8 cellular contexts compared by ENCODE assay signal in the genomic region with DNA sequence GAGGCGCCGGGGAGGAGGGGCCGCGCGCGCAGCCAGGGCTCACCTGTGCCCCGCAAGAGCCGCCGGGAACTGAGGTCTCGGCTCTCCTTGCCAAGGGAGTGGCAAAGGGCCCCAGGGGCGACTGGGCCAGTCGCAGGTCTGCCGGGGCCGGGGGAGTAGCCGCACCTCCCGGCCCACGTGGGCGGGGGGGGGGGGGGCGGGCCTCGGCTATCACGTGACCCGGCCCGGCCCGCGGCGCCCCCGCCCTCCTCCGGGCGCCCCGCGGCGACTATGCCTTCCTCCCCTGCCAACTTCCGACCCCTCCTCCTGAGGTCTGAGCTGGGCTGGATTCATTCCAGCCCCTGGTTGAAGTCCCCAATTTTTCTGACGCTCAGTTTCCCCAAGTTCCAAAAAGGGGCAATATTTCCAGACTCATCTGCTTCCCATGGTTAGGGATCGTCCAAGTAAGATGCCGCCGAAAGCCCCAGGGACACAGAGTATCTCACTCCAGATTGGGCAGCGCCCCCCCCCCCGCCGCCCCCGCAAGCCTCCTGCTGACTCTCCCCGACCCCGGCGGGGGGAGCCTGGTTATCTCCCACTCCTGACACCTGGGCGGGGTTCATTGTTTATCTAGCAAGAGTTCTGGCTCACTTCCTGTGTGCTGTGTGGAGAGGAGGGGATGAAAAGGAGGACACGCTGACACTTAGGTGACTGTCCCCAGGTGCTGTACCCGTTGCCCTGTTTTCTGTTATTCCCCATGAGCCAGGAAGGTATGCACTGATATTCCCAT. TPM values are rescaled to one million over a fixed set of nuclear protein-coding genes. Genes with fewer than 3 reads are reported as not detected.
A peak's percentile ranks its signal among the peaks of the same experiment; 100 is the strongest.
DNase-seq lines count a peak whose midpoint lies in the region; ATAC-seq and TF ChIP-seq lines count a peak whose summit lies in the region.

A gene with protein sequence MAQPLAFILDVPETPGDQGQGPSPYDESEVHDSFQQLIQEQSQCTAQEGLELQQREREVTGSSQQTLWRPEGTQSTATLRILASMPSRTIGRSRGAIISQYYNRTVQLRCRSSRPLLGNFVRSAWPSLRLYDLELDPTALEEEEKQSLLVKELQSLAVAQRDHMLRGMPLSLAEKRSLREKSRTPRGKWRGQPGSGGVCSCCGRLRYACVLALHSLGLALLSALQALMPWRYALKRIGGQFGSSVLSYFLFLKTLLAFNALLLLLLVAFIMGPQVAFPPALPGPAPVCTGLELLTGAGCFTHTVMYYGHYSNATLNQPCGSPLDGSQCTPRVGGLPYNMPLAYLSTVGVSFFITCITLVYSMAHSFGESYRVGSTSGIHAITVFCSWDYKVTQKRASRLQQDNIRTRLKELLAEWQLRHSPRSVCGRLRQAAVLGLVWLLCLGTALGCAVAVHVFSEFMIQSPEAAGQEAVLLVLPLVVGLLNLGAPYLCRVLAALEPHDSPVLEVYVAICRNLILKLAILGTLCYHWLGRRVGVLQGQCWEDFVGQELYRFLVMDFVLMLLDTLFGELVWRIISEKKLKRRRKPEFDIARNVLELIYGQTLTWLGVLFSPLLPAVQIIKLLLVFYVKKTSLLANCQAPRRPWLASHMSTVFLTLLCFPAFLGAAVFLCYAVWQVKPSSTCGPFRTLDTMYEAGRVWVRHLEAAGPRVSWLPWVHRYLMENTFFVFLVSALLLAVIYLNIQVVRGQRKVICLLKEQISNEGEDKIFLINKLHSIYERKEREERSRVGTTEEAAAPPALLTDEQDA (minus strand): TSS at position 140 of the 769 bp plus-strand sequence. CDS start 1,923 bp downstream, outside the sequence.

- H3K36me3 Mint-ChIP-seq in activated CD4-positive, alpha-beta memory T cell treated with anti-CD3 and anti-CD28 coated beads, Interleukin-2, amount 10 ng/mL, durations not matched to agents 7 days and 5 days (ENCODE audit: low read depth), result peaks cover 64% of the 10 kb centered on the region
- peaks cover 3% of the 10 kb centered on the region for H3K36me3 Mint-ChIP-seq in endodermal cell (ENCODE audit: low read depth)

- no peaks in the 10 kb centered on the region for H3K9me3 Mint-ChIP-seq in activated CD4-positive, alpha-beta memory T cell treated with anti-CD3 and anti-CD28 coated beads, Interleukin-2, amount 10 ng/mL, durations not matched to agents 7 days and 5 days
- no peaks in the 10 kb centered on the region for H3K9me3 Mint-ChIP-seq in endodermal cell
- no peaks in the 10 kb centered on the region for H3K9me3 Mint-ChIP-seq in stimulated activated naive CD8-positive, alpha-beta T cell treated with anti-CD3 and anti-CD28 coated beads, Interleukin-15, amount 100 ng/mL, for 72 hours

- H3K4me1 Mint-ChIP-seq in activated CD4-positive, alpha-beta memory T cell treated with anti-CD3 and anti-CD28 coated beads, Interleukin-2, amount 10 ng/mL, durations not matched to agents 7 days and 5 days, result peaks cover 49% of the 10 kb centered on the region
- H3K4me1 Mint-ChIP-seq in endodermal cell, result peaks cover 18% of the 10 kb centered on the region
- peaks cover 78% of the 10 kb centered on the region for H3K4me1 Mint-ChIP-seq in stimulated activated naive CD8-positive, alpha-beta T cell treated with anti-CD3 and anti-CD28 coated beads, Interleukin-15, amount 100 ng/mL, for 72 hours

- H3K79me2 ChIP-seq in GM23248 (ENCODE audit: insufficient read depth), result no peaks in the 10 kb centered on the region

- no peaks in the 10 kb centered on the region; the same call in 1 of the 2 replicates for H3F3A ChIP-seq in GM23248 (ENCODE audit: insufficient read depth)

- TF ChIP-seq CTCF in BJ (IDR thresholded peaks at IDR 0.05; ENCODE audit: insufficient read depth, low read depth, low read length) (no peak), endodermal cell (conservative IDR thresholded peaks at IDR 0.05) (no peak)

- H3K4me1 ChIP-seq in GM23248 (ENCODE audit: insufficient read depth) (0 out of 2 replicates have a peak, but pooled peaks cover 3% of the 10 kb centered on the region), endodermal cell (ENCODE audit: control insufficient read depth, insufficient read depth, low read length) (peaks cover 5% of the 10 kb centered on the region)

- H3K27me3 ChIP-seq in BJ (ENCODE audit: control insufficient read depth, insufficient read depth, low read length) (peaks cover 16% of the 10 kb centered on the region), GM23248 (replicated peaks; ENCODE audit: insufficient read depth) (peaks cover 37% of the 10 kb centered on the region), endodermal cell (ENCODE audit: control insufficient read depth, insufficient read depth, low read length, poor library complexity, severe bottlenecking) (peaks cover 7% of the 10 kb centered on the region)

- H3K4me3 ChIP-seq in BJ (ENCODE audit: low read depth, low read length) (peak within 1 kb of the TSS; percentile 42), GM23248 (peak within 1 kb of the TSS; percentile 58), endodermal cell (ENCODE audit: low read length) (peak within 1 kb of the TSS; percentile 78)

- CTCF ChIA-PET in BJ (lab: Yijun Ruan, JAX), result interaction anchor here (0.7 to 1.5 kb wide), 3 partner anchors 15 to 122 kb away, joined by 3 read pairs; no protein-coding TSS in a partner anchor
- CTCF ChIA-PET in activated CD4-positive, alpha-beta memory T cell treated with anti-CD3 and anti-CD28 coated beads, Interleukin-2, amount 10 ng/mL, durations not matched to agents 7 days and 5 days (lab: Charles Lee), result interaction anchor here (1.9 to 10.1 kb wide), 5 partner anchors 8 to 109 kb away, joined by 5 to 106 read pairs (median 10); no protein-coding TSS in a partner anchor

- no peak for DNase-seq in BJ (ENCODE audit: low read depth)
- no peak for DNase-seq in GM23248
- peak; percentile 65 for DNase-seq in NCI-H524 treated with DMSO at 0.1 percent for 48 hours (lab: John Stamatoyannopoulos, UW)
- peak; percentile 79 for DNase-seq in activated CD4-positive, alpha-beta memory T cell treated with anti-CD3 and anti-CD28 coated beads, Interleukin-2, amount 10 ng/mL, durations not matched to agents 7 days and 5 days
- peak; percentile 97 for DNase-seq in endodermal cell
- no peak for DNase-seq in mesenteric fat pad (ENCODE audit: low spot score)
- DNase-seq in stimulated activated naive CD8-positive, alpha-beta T cell treated with anti-CD3 and anti-CD28 coated beads, Interleukin-15, amount 100 ng/mL, for 72 hours, result peak; percentile 77 to 81
- DNase-seq in NCI-H1092 treated with DMSO at 0.1 percent for 48 hours (lab: John Stamatoyannopoulos, UW), result no peak

- peak within 1 kb of the TSS; percentile 70 for H3K4me2 ChIP-seq in GM23248 (ENCODE audit: unreplicated experiment)

- in situ Hi-C loops in GM23248 (cut with MboI), result no loop called here

- POLR2A ChIA-PET in BJ (lab: Charles Lee), result interaction anchor here (0.6 kb wide), 1 partner anchor 42 kb away, joined by 9 read pairs; no protein-coding TSS in a partner anchor
- POLR2A ChIA-PET in activated CD4-positive, alpha-beta memory T cell treated with anti-CD3 and anti-CD28 coated beads, Interleukin-2, amount 10 ng/mL, durations not matched to agents 7 days and 5 days (lab: Charles Lee), result interaction anchor here (0.9 to 16.9 kb wide), 10 partner anchors 9 to 171 kb away, joined by 3 to 332 read pairs (median 8); partner anchors contain the start of genes SYNGR2 and TNRC6C

- H3K27me3 Mint-ChIP-seq in activated CD4-positive, alpha-beta memory T cell treated with anti-CD3 and anti-CD28 coated beads, Interleukin-2, amount 10 ng/mL, durations not matched to agents 7 days and 5 days, result no peaks in the 10 kb centered on the region
- H3K27me3 Mint-ChIP-seq in endodermal cell (ENCODE audit: insufficient read depth), result peaks cover 20% of the 10 kb centered on the region
- no peaks in the 10 kb centered on the region for H3K27me3 Mint-ChIP-seq in stimulated activated naive CD8-positive, alpha-beta T cell treated with anti-CD3 and anti-CD28 coated beads, Interleukin-15, amount 100 ng/mL, for 72 hours

- no peaks in the 10 kb centered on the region for H3K9me2 ChIP-seq in GM23248 (ENCODE audit: insufficient read depth)

- WGBS in GM23248 (ENCODE audit: low coverage in 1 of 2, low lambda C conversion rate in 2 of 2, missing lambda C conversion rate in 2 of 2), 2 experiments, result 11 to 15% methylated on average over 17 to 34 of the region's 47 CpGs
- WGBS in endodermal cell (ENCODE audit: insufficient coverage in 1 of 2, insufficient read length in 1 of 2), 2 experiments, result 4 to 11% methylated on average over 14 to 45 of the region's 47 CpGs

- H3K27ac ChIP-seq in GM23248, result no peak within 1 kb of the TSS
- H3K27ac ChIP-seq in endodermal cell (ENCODE audit: low read depth, low read length), result peak within 1 kb of the TSS; percentile 38

- ATAC-seq in stimulated activated naive CD8-positive, alpha-beta T cell treated with anti-CD3 and anti-CD28 coated beads, Interleukin-15, amount 100 ng/mL, for 72 hours, result peak; percentile 36

- peak within 1 kb of the TSS; percentile 88 for H3K4me3 Mint-ChIP-seq in activated CD4-positive, alpha-beta memory T cell treated with anti-CD3 and anti-CD28 coated beads, Interleukin-2, amount 10 ng/mL, durations not matched to agents 7 days and 5 days
- peak within 1 kb of the TSS; percentile 83 for H3K4me3 Mint-ChIP-seq in endodermal cell
- peak within 1 kb of the TSS; percentile 92 to 100 for H3K4me3 Mint-ChIP-seq in stimulated activated naive CD8-positive, alpha-beta T cell treated with anti-CD3 and anti-CD28 coated beads, Interleukin-15, amount 100 ng/mL, for 72 hours

- H3K9ac ChIP-seq in GM23248 (no peak within 1 kb of the TSS), endodermal cell (ENCODE audit: extremely low read depth, low read length, poor library complexity, severe bottlenecking) (peak within 1 kb of the TSS; percentile 47)

- H3K27ac Mint-ChIP-seq in activated CD4-positive, alpha-beta memory T cell treated with anti-CD3 and anti-CD28 coated beads, Interleukin-2, amount 10 ng/mL, durations not matched to agents 7 days and 5 days, result peak within 1 kb of the TSS; percentile 100
- peak within 1 kb of the TSS; percentile 92 for H3K27ac Mint-ChIP-seq in endodermal cell
- H3K27ac Mint-ChIP-seq in stimulated activated naive CD8-positive, alpha-beta T cell treated with anti-CD3 and anti-CD28 coated beads, Interleukin-15, amount 100 ng/mL, for 72 hours, result peak within 1 kb of the TSS; percentile 86 to 97

- no peaks in the 10 kb centered on the region for H3K9me3 ChIP-seq in GM23248 (ENCODE audit: low read depth)
- H3K9me3 ChIP-seq in endodermal cell (ENCODE audit: control insufficient read depth, low read length), result no peaks in the 10 kb centered on the region

- H2AFZ ChIP-seq in GM23248, result no peak within 1 kb of the TSS

- no peaks in the 10 kb centered on the region for H4K20me1 ChIP-seq in GM23248 (ENCODE audit: insufficient read depth)

- H3K36me3 ChIP-seq in BJ (ENCODE audit: control insufficient read depth, insufficient read depth, low read length) (no peaks in the 10 kb centered on the region), GM23248 (ENCODE audit: low read depth) (no peaks in the 10 kb centered on the region), endodermal cell (ENCODE audit: control insufficient read depth, insufficient read depth, low read length) (peaks cover 5% of the 10 kb centered on the region)

RNA-seq across cellular contexts. Expression of the gene that starts here (rescaled TPM):
- polyA plus RNA-seq in BJ (2011; rRNA removed) (0.17 and 0.26 TPM in 2 replicates), GM23248 (2016; fragmentation: Nextera tagmentation; extraction: Ambion mirVana) (0.20 TPM in 1 of 2 replicates, not detected in the other)
- polyA minus RNA-seq in BJ (2011; rRNA and poly(A)+ RNA removed), result 0.62 TPM in 1 of 2 replicates, not detected in the other
- not detected in 2 replicates for total RNA-seq in GM23248 (2014; rRNA removed; shearing (Covaris generic))
- 100 to 1,000 TPM; 460 to 463 TPM for total RNA-seq in activated CD4-positive, alpha-beta memory T cell treated with anti-CD3 and anti-CD28 coated beads, Interleukin-2, amount 10 ng/mL, durations not matched to agents 7 days and 5 days
- total RNA-seq in endodermal cell (100 to 1,000 TPM; 143 to 149 TPM), mesenteric fat pad (117 TPM)
- 30.0 TPM for polyA plus RNA-seq in endodermal cell (2013, experiment 1 of 2)
- 29.6 TPM for polyA plus RNA-seq in endodermal cell (2013, experiment 2 of 2)

Comparison
In these comparisons a context has a peak if more than half of its experiments do, and no peak if none do; other contexts are left out.
1. RNA of the gene that starts here (total RNA-seq): 460 to 463 TPM in activated CD4-positive, alpha-beta memory T cell treated with anti-CD3 and anti-CD28 coated beads, Interleukin-2, amount 10 ng/mL, durations not matched to agents 7 days and 5 days, 143 to 149 TPM in endodermal cell and 117 TPM in mesenteric fat pad (single experiment); not detected in GM23248; every median in the first group is over 100 times any median in the second.
2. DNase-seq: peak in NCI-H524 treated with DMSO at 0.1 percent for 48 hours (single experiment), activated CD4-positive, alpha-beta memory T cell treated with anti-CD3 and anti-CD28 coated beads, Interleukin-2, amount 10 ng/mL, durations not matched to agents 7 days and 5 days (single experiment), endodermal cell (single experiment) and stimulated activated naive CD8-positive, alpha-beta T cell treated with anti-CD3 and anti-CD28 coated beads, Interleukin-15, amount 100 ng/mL, for 72 hours (2 of 2); none in BJ (single experiment), GM23248 (single experiment), mesenteric fat pad (single experiment) and NCI-H1092 treated with DMSO at 0.1 percent for 48 hours (single experiment).
3. Peak in every context shown above with its lines, with median percentiles within 50 percentile points of each other: H3K4me3 ChIP-seq, H3K27ac Mint-ChIP-seq and H3K4me3 Mint-ChIP-seq.